Comparison of ENCODE assay signal across 8 cellular contexts in the genomic region with DNA sequence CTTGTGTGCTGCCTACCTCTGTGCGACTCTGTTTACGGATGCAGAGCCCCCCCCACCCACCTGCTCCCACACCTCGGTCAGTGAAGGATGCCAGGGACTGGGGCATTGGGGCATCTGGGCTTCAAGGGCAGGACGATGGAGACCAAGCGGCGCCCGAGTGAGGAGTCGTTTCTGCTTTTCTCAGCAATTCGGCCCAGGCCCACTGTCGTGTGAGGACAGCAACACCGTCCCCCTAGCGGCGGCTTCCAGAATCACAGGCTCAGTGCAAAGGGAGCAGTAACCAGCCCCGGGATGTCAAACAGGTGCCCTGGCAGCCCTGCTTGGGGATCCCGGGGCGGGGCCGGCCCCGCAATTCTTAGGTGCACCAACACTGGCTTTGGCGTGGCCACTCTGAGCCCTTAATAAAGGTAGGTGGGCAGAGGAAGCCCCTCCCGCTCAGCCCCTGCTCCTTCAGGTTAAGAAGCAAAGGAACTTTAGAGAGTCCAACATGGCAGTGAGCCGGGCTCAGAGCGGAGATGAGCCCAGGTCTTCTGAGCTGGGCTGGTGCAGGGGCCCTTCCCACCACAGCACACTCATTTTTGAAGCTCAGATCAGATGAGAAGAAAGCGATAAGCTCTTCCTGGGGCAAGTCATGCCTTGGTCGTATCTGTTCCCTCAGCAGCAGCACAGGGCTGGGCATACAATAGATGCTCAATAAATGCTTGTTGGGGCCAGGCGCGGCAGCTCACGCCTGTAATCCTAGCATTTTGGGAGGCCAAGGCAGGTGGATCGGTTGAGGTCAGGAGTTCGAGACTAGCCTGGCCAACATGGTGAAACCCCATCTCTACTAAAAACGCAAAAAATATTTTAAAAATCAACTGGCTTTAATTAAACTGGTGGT. TPM values are rescaled to one million over a fixed set of nuclear protein-coding genes. Genes with fewer than 3 reads are reported as not detected.
DNase-seq lines count a peak whose midpoint lies in the region; ATAC-seq, FAIRE-seq and TF ChIP-seq lines count a peak whose summit lies in the region.

No MANE protein-coding gene starts in this region.

- TF ChIP-seq POLR2A in GM18505 (IDR thresholded peaks at IDR 0.05; ENCODE audit: borderline replicate concordance, extremely low read depth, insufficient read depth, insufficient read length), result no peak

- H3K36me3 ChIP-seq in small intestine (ENCODE audit: control insufficient read depth in 2 of 2, insufficient read depth in 2 of 2, low read length in 2 of 2), result no peaks in the 10 kb centered on the region

- H3K27ac ChIP-seq in small intestine (ENCODE audit: low read depth in 1 of 2, low read length in 1 of 2), result no peak overlapping the region

- DNase-seq in AG08395 (ENCODE audit: low spot score) (peak; percentile 83), NCI-H1092 treated with DMSO at 0.1 percent for 48 hours (lab: John Stamatoyannopoulos, UW) (peak; percentile 57), T-helper 22 cell (ENCODE audit: low read depth) (peak; percentile 40), astrocyte of the cerebellum (ENCODE audit: low read depth) (no peak), hypothalamus (lab: John Stamatoyannopoulos, UW) (peak in 50 of 51 donors; percentile 11 to 88 (median 66)), small intestine (peak; percentile 72), cerebellar nuclear complex (lab: John Stamatoyannopoulos, UW) (no peak)

- no peak for FAIRE-seq in small intestine (lab: Jason Lieb, UNC)

- no peaks in the 10 kb centered on the region for H3K27me3 ChIP-seq in small intestine (ENCODE audit: control insufficient read depth in 2 of 2, insufficient read depth in 2 of 2, low read length in 2 of 2)

- peak; percentile 39 for ATAC-seq in GM18505 (IDR thresholded peaks at IDR 0.05; ENCODE audit: unreplicated experiment)

- WGBS in small intestine, 3 donors, result 26 to 35% (median 26%) methylated on average over 30 of the region's 30 CpGs

- TF ChIP-seq CTCF in astrocyte of the cerebellum (IDR thresholded peaks at IDR 0.05; ENCODE audit: low read depth, low read length, missing control alignments), result peak; percentile 90

- H3K9me3 ChIP-seq in small intestine (ENCODE audit: control insufficient read depth, low read depth), result no peaks in the 10 kb centered on the region

- H3K4me3 ChIP-seq in astrocyte of the cerebellum (ENCODE audit: low read depth, low read length), result no peak overlapping the region
- H3K4me3 ChIP-seq in small intestine (ENCODE audit: low read depth in 1 of 2, low read length in 2 of 2), result no peak overlapping the region

- in situ Hi-C loops in astrocyte of the cerebellum (cut with HindIII; ENCODE audit: low sequenced_read_pairs), result no loop called here

- H3K4me1 ChIP-seq in small intestine (ENCODE audit: control insufficient read depth in 2 of 2, insufficient read depth in 1 of 2, low read depth in 1 of 2, low read length in 1 of 2), result no peaks in the 10 kb centered on the region

RNA-seq across cellular contexts. Expression of gene TARDBP, which starts 51.3 kb away (rescaled TPM):
- polyA plus RNA-seq in small intestine, result 100 to 1,000 TPM in 1 of 3 donors, 10 to 100 TPM in 2; 86.1 to 138 (median 94.0) TPM

Comparison
In these comparisons a context has a peak if more than half of its experiments do, and no peak if none do; other contexts are left out.
1. DNase-seq: peak in AG08395 (single experiment), NCI-H1092 treated with DMSO at 0.1 percent for 48 hours (single experiment), T-helper 22 cell (single experiment), hypothalamus (50 of 51) and small intestine (single experiment); none in astrocyte of the cerebellum (single experiment) and cerebellar nuclear complex (0 of 2).